ENCODE assay signal across 1 cellular context in the genomic region with DNA sequence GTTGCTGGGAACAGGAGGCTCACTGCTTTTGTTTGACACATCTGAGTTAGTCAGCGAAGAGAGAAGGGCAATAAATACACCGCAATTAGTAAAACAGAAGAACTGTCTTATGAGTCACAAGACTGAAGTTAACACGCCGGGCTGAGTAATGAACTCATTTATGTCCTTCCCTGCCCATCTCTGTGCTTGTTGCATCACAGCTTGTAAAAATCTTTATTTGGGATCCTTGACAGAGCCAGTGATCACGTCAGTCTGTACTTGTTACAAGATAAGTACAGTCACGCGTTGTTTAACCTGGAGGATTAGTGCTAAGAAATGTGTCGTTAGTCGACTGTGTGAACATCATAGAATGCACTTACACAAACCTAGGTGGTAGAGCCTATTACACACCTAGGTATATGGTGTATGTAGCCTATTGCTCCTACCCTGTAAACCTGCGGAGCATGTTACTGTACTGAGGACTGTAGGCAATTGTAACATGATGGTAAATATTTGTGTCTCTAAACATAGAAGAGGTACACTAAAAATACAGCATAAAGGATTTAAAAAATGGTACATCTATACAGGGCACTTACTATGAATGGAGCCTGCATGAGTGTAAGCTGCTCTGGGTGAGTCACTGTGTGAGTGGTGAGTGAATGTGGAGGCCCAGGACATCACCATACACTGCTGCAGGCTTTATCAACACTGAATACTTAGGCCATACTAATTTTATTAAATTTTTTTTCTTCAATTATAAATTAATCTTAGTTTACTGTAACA.
A peak's percentile ranks its signal among the peaks of the same experiment; 100 is the strongest.
TF ChIP-seq lines count a peak whose summit lies in the region.

No MANE protein-coding gene starts in this region.

TF ChIP-seq in GM12878, 131 proteins besides CTCF, POLR2A, EP300 and RAD21 (continued from another document):
- TF ChIP-seq, protein P1, sequence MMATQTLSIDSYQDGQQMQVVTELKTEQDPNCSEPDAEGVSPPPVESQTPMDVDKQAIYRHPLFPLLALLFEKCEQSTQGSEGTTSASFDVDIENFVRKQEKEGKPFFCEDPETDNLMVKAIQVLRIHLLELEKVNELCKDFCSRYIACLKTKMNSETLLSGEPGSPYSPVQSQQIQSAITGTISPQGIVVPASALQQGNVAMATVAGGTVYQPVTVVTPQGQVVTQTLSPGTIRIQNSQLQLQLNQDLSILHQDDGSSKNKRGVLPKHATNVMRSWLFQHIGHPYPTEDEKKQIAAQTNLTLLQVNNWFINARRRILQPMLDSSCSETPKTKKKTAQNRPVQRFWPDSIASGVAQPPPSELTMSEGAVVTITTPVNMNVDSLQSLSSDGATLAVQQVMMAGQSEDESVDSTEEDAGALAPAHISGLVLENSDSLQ (IDR thresholded peaks at IDR 0.05), result no peak
- TF ChIP-seq CBX5 (IDR thresholded peaks at IDR 0.05; ENCODE audit: low read depth), result no peak
- TF ChIP-seq ZNF622 (IDR thresholded peaks at IDR 0.05), result no peak
- peak; percentile 24; the same call in 1 of the 2 replicates for TF ChIP-seq RUNX3 (IDR thresholded peaks at IDR 0.05; ENCODE audit: low read length)
- TF ChIP-seq POLR2AphosphoS2 (IDR thresholded peaks at IDR 0.05; ENCODE audit: low read depth, low read length), result no peak
- no peak for TF ChIP-seq POLR2AphosphoS5 (IDR thresholded peaks at IDR 0.05; ENCODE audit: low read length)
- no peak for TF ChIP-seq KAT2A (conservative IDR thresholded peaks at IDR 0.05; ENCODE audit: control insufficient read depth, low read depth, low read length)
- TF ChIP-seq CREB1 (IDR thresholded peaks at IDR 0.05; ENCODE audit: low read depth), result peak; percentile 40; the same call in 1 of the 2 replicates
- TF ChIP-seq NFYA (IDR thresholded peaks at IDR 0.05; ENCODE audit: borderline replicate concordance, low read depth, low read length), result no peak
- TF ChIP-seq, protein P2, sequence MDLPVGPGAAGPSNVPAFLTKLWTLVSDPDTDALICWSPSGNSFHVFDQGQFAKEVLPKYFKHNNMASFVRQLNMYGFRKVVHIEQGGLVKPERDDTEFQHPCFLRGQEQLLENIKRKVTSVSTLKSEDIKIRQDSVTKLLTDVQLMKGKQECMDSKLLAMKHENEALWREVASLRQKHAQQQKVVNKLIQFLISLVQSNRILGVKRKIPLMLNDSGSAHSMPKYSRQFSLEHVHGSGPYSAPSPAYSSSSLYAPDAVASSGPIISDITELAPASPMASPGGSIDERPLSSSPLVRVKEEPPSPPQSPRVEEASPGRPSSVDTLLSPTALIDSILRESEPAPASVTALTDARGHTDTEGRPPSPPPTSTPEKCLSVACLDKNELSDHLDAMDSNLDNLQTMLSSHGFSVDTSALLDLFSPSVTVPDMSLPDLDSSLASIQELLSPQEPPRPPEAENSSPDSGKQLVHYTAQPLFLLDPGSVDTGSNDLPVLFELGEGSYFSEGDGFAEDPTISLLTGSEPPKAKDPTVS (IDR thresholded peaks at IDR 0.05; ENCODE audit: low read depth, low read length), result no peak
- TF ChIP-seq, protein P3, sequence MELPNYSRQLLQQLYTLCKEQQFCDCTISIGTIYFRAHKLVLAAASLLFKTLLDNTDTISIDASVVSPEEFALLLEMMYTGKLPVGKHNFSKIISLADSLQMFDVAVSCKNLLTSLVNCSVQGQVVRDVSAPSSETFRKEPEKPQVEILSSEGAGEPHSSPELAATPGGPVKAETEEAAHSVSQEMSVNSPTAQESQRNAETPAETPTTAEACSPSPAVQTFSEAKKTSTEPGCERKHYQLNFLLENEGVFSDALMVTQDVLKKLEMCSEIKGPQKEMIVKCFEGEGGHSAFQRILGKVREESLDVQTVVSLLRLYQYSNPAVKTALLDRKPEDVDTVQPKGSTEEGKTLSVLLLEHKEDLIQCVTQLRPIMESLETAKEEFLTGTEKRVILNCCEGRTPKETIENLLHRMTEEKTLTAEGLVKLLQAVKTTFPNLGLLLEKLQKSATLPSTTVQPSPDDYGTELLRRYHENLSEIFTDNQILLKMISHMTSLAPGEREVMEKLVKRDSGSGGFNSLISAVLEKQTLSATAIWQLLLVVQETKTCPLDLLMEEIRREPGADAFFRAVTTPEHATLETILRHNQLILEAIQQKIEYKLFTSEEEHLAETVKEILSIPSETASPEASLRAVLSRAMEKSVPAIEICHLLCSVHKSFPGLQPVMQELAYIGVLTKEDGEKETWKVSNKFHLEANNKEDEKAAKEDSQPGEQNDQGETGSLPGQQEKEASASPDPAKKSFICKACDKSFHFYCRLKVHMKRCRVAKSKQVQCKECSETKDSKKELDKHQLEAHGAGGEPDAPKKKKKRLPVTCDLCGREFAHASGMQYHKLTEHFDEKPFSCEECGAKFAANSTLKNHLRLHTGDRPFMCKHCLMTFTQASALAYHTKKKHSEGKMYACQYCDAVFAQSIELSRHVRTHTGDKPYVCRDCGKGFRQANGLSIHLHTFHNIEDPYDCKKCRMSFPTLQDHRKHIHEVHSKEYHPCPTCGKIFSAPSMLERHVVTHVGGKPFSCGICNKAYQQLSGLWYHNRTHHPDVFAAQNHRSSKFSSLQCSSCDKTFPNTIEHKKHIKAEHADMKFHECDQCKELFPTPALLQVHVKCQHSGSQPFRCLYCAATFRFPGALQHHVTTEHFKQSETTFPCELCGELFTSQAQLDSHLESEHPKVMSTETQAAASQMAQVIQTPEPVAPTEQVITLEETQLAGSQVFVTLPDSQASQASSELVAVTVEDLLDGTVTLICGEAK (IDR thresholded peaks at IDR 0.05; ENCODE audit: borderline replicate concordance), result 0 out of 2 replicates have a peak, but pooled peaks have one; percentile 15
- TF ChIP-seq BMI1 (IDR thresholded peaks at IDR 0.05; ENCODE audit: borderline replicate concordance), result no peak
- no peak for TF ChIP-seq DPF2 (IDR thresholded peaks at IDR 0.05)
- TF ChIP-seq MXI1 (IDR thresholded peaks at IDR 0.05; ENCODE audit: low read depth, low read length), result no peak
- no peak for TF ChIP-seq HCFC1 (IDR thresholded peaks at IDR 0.05; ENCODE audit: low read length)
- no peak for TF ChIP-seq RB1 (IDR thresholded peaks at IDR 0.05; ENCODE audit: borderline replicate concordance)
- TF ChIP-seq NBN (IDR thresholded peaks at IDR 0.05), result no peak
